In the genomic region with DNA sequence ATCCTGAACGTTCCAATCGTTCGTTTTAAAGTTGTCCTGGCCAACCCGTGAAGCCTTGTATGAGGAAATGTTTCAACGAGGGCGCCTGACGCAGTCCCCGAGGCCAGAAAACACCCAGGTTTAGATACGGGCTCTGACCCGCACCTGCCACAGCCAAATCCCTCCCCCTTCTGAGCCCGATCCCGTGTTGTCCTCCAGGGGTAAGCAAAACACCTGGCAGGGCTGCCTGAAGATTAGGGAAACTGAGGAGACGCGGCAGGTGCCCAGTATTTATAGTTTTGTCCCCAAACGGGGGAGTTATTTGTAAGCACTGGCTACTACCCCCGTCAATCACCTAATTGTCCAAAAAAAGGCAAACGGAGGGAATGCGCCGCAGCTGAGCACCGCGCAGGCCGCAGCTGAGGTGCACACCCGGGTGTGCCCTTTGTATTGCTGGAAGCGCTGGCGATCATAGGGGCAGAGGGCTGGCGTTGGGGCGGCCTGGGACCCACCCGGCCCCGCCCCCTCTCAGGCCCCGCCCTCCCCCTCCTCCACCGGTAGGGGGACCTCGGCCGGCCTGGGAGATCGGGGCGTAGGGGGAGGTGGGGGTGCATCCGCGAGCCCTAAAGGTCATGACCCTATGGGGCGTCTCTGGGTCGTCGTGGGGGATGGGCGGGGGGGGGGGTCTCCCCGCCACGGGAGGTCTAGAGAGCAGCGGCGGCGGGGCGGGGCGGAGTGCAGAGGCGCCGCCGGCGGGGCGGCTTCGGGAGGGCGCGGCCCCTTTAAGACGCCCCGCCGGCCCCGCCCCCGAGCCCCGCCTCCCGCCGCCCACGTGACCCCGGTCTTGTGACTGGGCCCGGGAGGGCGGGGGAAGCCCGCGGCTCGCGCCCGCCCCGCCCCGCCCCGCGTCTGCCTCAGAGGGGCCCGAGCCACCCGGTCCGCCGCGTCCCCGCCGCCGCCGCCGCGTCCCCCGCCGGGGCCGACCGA, we compare ENCODE assay signal across 8 cellular contexts. TPM values are rescaled to one million over a fixed set of nuclear protein-coding genes. Genes with fewer than 3 reads are reported as not detected.
A peak's percentile ranks its signal among the peaks of the same experiment; 100 is the strongest.
DNase-seq lines count a peak whose midpoint lies in the region; ATAC-seq and TF ChIP-seq lines count a peak whose summit lies in the region.

A gene with protein sequence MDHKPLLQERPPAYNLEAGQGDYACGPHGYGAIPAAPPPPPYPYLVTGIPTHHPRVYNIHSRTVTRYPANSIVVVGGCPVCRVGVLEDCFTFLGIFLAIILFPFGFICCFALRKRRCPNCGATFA (plus strand): TSS at position 896 of the 966 bp plus-strand sequence. CDS start 110 bp downstream, outside the sequence.

- H3F3A ChIP-seq in neural cell (ENCODE audit: insufficient read depth, low read length, poor library complexity, severe bottlenecking), result no peaks in the 10 kb centered on the region

- DNase-seq in DMS79 treated with DMSO at 0.1 percent for 48 hours (lab: John Stamatoyannopoulos, UW) (peak; percentile 84), LHCN-M2 (ENCODE audit: low read depth) (peak; percentile 90), RWPE2 (ENCODE audit: low spot score) (peak; percentile 85), fibroblast of the conjunctiva (ENCODE audit: low read depth) (peak; percentile 75), stomach (peak; percentile 94)
- DNase-seq in activated effector memory CD4-positive, alpha-beta T cell treated with Interleukin-2 at 50 U/mL for 16 hours, result peak; percentile 87

- H3K4me1 ChIP-seq in RWPE2 (ENCODE audit: insufficient read depth, poor library complexity, severe bottlenecking) (peaks cover 19% of the 10 kb centered on the region), stomach (peaks cover 53 to 88% (median 77%) of the 10 kb centered on the region in 4 donors)

- peak in 2 of 4 donors; percentile 10 to 73 for TF ChIP-seq POLR2A in stomach (IDR thresholded peaks at IDR 0.05)

- 0 to 2% (median 0%) methylated on average over 21 to 77 of the region's 92 CpGs for WGBS in stomach, 5 donors

- intact Hi-C loops in stomach (cut with DNase I; ENCODE audit: low total_unique reads), result no loop called here

- no peak for TF ChIP-seq EP300 in neural cell (conservative IDR thresholded peaks at IDR 0.05; ENCODE audit: poor library complexity, severe bottlenecking)
- TF ChIP-seq EP300 in stomach (IDR thresholded peaks at IDR 0.05), result no peak

- H3K9me3 ChIP-seq in RWPE2 (ENCODE audit: severe bottlenecking) (no peaks in the 10 kb centered on the region), neural cell (ENCODE audit: low read length) (no peaks in the 10 kb centered on the region), stomach (no peaks in the 10 kb centered on the region)

- TF ChIP-seq CTCF in RWPE2 (IDR thresholded peaks at IDR 0.05; ENCODE audit: poor library complexity, severe bottlenecking), result no peak
- no peak for TF ChIP-seq CTCF in neural cell (IDR thresholded peaks at IDR 0.05; ENCODE audit: poor library complexity, severe bottlenecking)
- TF ChIP-seq CTCF in stomach (IDR thresholded peaks at IDR 0.05), result no peak

- H3K27ac ChIP-seq in RWPE2 (ENCODE audit: poor library complexity, severe bottlenecking) (peak within 1 kb of the TSS; percentile 91), neural cell (ENCODE audit: low read length) (peak within 1 kb of the TSS; percentile 64), stomach (peak within 1 kb of the TSS; percentile 97 to 99 (median 99))

- H3K27me3 ChIP-seq in RWPE2 (ENCODE audit: insufficient read depth, poor library complexity, severe bottlenecking) (no peaks in the 10 kb centered on the region), neural cell (ENCODE audit: insufficient read depth, low read depth, low read length) (no peaks in the 10 kb centered on the region), stomach (no peaks in the 10 kb centered on the region)

- H4K20me1 ChIP-seq in neural cell (ENCODE audit: insufficient read depth), result peaks cover 6% of the 10 kb centered on the region

- peak within 1 kb of the TSS; percentile 82 for H3K9ac ChIP-seq in neural cell (ENCODE audit: low read length)

- H3K4me2 ChIP-seq in neural cell (ENCODE audit: low read length), result peak within 1 kb of the TSS; percentile 94

- H3K4me3 ChIP-seq in RWPE2 (ENCODE audit: severe bottlenecking) (peak within 1 kb of the TSS; percentile 87), neural cell (ENCODE audit: low read length) (peak within 1 kb of the TSS; percentile 88), stomach (peak within 1 kb of the TSS; percentile 84 to 99 (median 96))

- no peaks in the 10 kb centered on the region for H3K9me2 ChIP-seq in neural cell (ENCODE audit: insufficient read depth, low read length)

- peak within 1 kb of the TSS; percentile 98 for H2AFZ ChIP-seq in neural cell (ENCODE audit: low read depth, low read length)

- H3K79me2 ChIP-seq in neural cell (replicated peaks; ENCODE audit: insufficient read depth, low read length), result peaks cover 26% of the 10 kb centered on the region

- H3K36me3 ChIP-seq in RWPE2 (ENCODE audit: low read depth) (peaks cover 9% of the 10 kb centered on the region; the same call in 1 of the 2 replicates), neural cell (ENCODE audit: insufficient read depth, low read length) (no peaks in the 10 kb centered on the region), stomach (peaks cover 0 to 3% (median 0%) of the 10 kb centered on the region in 4 donors)

- no peak for TF ChIP-seq RAD21 in neural cell (conservative IDR thresholded peaks at IDR 0.05)

- ATAC-seq in GM21737 (IDR thresholded peaks at IDR 0.05; ENCODE audit: unreplicated experiment), result peak; percentile 79
- peak; percentile 55 for ATAC-seq in RWPE2 (ENCODE audit: low read depth)

TF ChIP-seq in neural cell, 6 proteins besides CTCF, POLR2A, EP300 and RAD21:
- peak; percentile 28 for TF ChIP-seq TAF1 (IDR thresholded peaks at IDR 0.05; ENCODE audit: low read depth)
- peak; percentile 64 for TF ChIP-seq REST (IDR thresholded peaks at IDR 0.05; ENCODE audit: borderline replicate concordance)
- no peak for TF ChIP-seq SMC3 (conservative IDR thresholded peaks at IDR 0.05; ENCODE audit: poor library complexity)
- peak; percentile 44 for TF ChIP-seq MXI1 (conservative IDR thresholded peaks at IDR 0.05; ENCODE audit: poor library complexity, severe bottlenecking)
- no peak for TF ChIP-seq EZH2 (IDR thresholded peaks at IDR 0.05; ENCODE audit: borderline replicate concordance, insufficient read depth, low read length, poor library complexity, severe bottlenecking)
- peak; percentile 75 for TF ChIP-seq POLR2AphosphoS5 (IDR thresholded peaks at IDR 0.05)

RNA-seq across cellular contexts. Expression of the gene that starts here (rescaled TPM):
- total RNA-seq in LHCN-M2 (2014; rRNA removed) (49.6 and 67.6 TPM in 2 replicates), stomach (10 to 100 TPM in 4 of 5 donors, not detected in 1; 25.9 to 92.8 (median 50.7) TPM)
- 752 TPM for polyA plus RNA-seq in LHCN-M2 (2012)
- polyA plus RNA-seq in neural cell (55.6 and 57.6 TPM in 2 replicates), stomach (100 to 1,000 TPM; 241 to 411 (median 328) TPM)
- polyA minus RNA-seq in neural cell, result 16.6 and 21.4 TPM in 2 replicates

Comparison
In these comparisons a context has a peak if more than half of its experiments do, and no peak if none do; other contexts are left out.
1. Peak in every context shown above with its lines: DNase-seq, ATAC-seq, H3K4me3 ChIP-seq and H3K27ac ChIP-seq.